Comparison of ENCODE assay signal across 8 cellular contexts in the genomic region with DNA sequence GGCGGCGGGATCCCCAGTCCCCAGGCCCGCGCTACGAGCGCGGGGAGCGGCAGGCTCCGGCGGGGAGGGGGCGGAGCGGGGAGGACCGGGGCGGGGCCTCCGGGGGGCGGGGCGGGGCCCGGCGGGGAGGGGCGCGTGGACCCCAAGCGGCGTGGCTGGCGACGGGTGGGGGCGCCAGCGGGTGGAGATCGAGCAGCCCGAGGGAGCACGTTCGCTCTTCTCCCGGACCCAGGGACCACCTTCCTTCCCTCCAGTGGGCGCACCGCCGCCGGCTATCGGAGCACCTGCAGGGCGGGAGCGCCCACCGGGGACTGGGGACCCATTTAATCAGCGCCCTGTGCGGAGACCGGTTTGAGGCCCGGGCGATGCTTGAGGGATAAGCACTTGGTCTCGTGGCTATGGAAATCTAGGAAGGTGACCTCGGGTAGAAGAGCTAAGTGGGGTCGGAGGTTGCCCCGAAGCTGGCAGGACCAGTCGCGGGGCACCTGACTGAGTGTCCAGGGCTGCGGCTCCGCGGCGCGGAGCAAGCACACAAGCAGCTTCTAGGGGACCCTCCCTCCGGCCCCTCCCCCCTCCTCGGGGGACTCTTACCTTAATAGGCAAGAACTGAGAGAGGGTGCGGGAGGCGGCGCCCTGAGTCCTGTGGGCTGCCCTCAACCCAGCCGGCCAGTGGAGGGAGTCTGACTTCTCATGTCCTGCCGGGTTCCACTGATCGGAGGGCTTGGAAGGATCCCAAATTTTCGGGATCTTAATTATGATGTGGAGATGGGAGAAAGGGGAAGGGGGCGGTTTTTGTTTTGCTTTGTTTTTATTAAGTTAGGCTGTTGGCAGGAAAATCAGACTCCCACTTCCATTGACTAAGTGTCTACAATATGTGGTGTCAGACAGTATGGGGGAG. TPM values are rescaled to one million over a fixed set of nuclear protein-coding genes. Genes with fewer than 3 reads are reported as not detected.
A peak's percentile ranks its signal among the peaks of the same experiment; 100 is the strongest.
DNase-seq lines count a peak whose midpoint lies in the region; ATAC-seq, FAIRE-seq and TF ChIP-seq lines count a peak whose summit lies in the region.

A gene (minus strand): TSS at position 61 of the 898 bp plus-strand sequence. CDS start 71 bp downstream, outside the sequence.

- peak within 1 kb of the TSS; percentile 62 to 76 for H3K27ac ChIP-seq in breast epithelium
- no peak within 1 kb of the TSS for H3K27ac ChIP-seq in keratinocyte (ENCODE audit: control insufficient read depth, insufficient read depth, low read length)

- H3K36me3 ChIP-seq in breast epithelium (no peaks in the 10 kb centered on the region), keratinocyte (ENCODE audit: control insufficient read depth in 2 of 2, extremely low read depth in 1 of 2, insufficient read depth in 2 of 2, low read length in 2 of 2) (no peaks in the 10 kb centered on the region)

- TF ChIP-seq POLR2A in breast epithelium (IDR thresholded peaks at IDR 0.05): no peak

- H3K9ac ChIP-seq in keratinocyte (ENCODE audit: control insufficient read depth, extremely low read depth, insufficient read depth, low read length): peak within 1 kb of the TSS; percentile 10

- H3K4me3 ChIP-seq in breast epithelium (peak within 1 kb of the TSS; percentile 50 to 73 (median 65)), keratinocyte (ENCODE audit: control insufficient read depth in 2 of 3, extremely low read depth in 1 of 3, insufficient read depth in 2 of 3, low read depth in 1 of 3, low read length in 3 of 3) (peak within 1 kb of the TSS; percentile 43 to 72 (median 58))

- peak within 1 kb of the TSS; percentile 78 for H3K4me2 ChIP-seq in keratinocyte (ENCODE audit: control insufficient read depth, extremely low read depth, insufficient read depth, low read depth, low read length)

- intact Hi-C loops in breast epithelium (cut with DNase I; ENCODE audit: low total_unique reads): no loop called here

- TF ChIP-seq CTCF in breast epithelium (IDR thresholded peaks at IDR 0.05) (peak in 1 of 3 donors; percentile 29), keratinocyte (optimal IDR thresholded peaks at IDR 0.05 in 1 of 3, IDR thresholded peaks at IDR 0.05 in 1 of 3, conservative IDR thresholded peaks at IDR 0.05 in 1 of 3; ENCODE audit: extremely low read depth in 1 of 3, insufficient read depth in 2 of 3, low read length in 3 of 3) (no peak)

- no peak for FAIRE-seq in keratinocyte (lab: Jason Lieb, UNC)

- no peaks in the 10 kb centered on the region for H4K20me1 ChIP-seq in keratinocyte (ENCODE audit: control insufficient read depth, extremely low read depth, insufficient read depth, low read length)

- H3K27me3 ChIP-seq in breast epithelium (no peaks in the 10 kb centered on the region), keratinocyte (ENCODE audit: control insufficient read depth, extremely low read depth, insufficient read depth, low read length) (peaks cover 7% of the 10 kb centered on the region)

- ATAC-seq in GM21786 (IDR thresholded peaks at IDR 0.05; ENCODE audit: unreplicated experiment): no peak

- no peaks in the 10 kb centered on the region for H3K9me1 ChIP-seq in keratinocyte (ENCODE audit: control insufficient read depth, extremely low read depth, insufficient read depth, low read length)

- H2AFZ ChIP-seq in keratinocyte (ENCODE audit: control insufficient read depth, low read length): peak within 1 kb of the TSS; percentile 69

- no peaks in the 10 kb centered on the region for H3K4me1 ChIP-seq in breast epithelium
- H3K4me1 ChIP-seq in keratinocyte (ENCODE audit: control insufficient read depth, extremely low read depth, insufficient read depth, low read length): peaks cover 9% of the 10 kb centered on the region

- DNase-seq in NCI-H146 (lab: John Stamatoyannopoulos, UW): peak; percentile 45
- DNase-seq in NCI-H146 treated with DMSO at 0.1 percent for 48 hours (lab: John Stamatoyannopoulos, UW; ENCODE audit: unreplicated experiment): no peak
- DNase-seq in T1000 (lab: John Stamatoyannopoulos, UW): peak; percentile 39
- DNase-seq in breast epithelium (ENCODE audit: low spot score in 2 of 2): peak; percentile 60 to 89
- DNase-seq in keratinocyte (ENCODE audit: low read depth, low spot score): no peak
- DNase-seq in stimulated activated CD4-positive, alpha-beta T cell treated with anti-CD3 and anti-CD28 coated beads, Interleukin-1b, Interleukin-23, amount 100 ng/mL, for 1 hour (ENCODE audit: low read depth in 2 of 2): peak; percentile 18 to 20
- DNase-seq in superior temporal gyrus (ENCODE audit: extremely low spot score): no peak

- H3K9me3 ChIP-seq in breast epithelium: no peaks in the 10 kb centered on the region
- H3K9me3 ChIP-seq in keratinocyte (ENCODE audit: control insufficient read depth, low read depth, low read length): no peaks in the 10 kb centered on the region

- H3K79me2 ChIP-seq in keratinocyte (ENCODE audit: control insufficient read depth, insufficient read depth, low read length): no peaks in the 10 kb centered on the region

- dilution Hi-C loops in keratinocyte (cut with MboI; ENCODE audit: extremely low pct_ligation_motif_present, low sequenced_read_pairs): no loop called here

RNA-seq across cellular contexts. Expression of the gene that starts here (rescaled TPM):
- 1 to 10 TPM; 2.6 to 9.7 (median 3.7) TPM for total RNA-seq in breast epithelium
- 0.26 to 1.1 TPM (median 0.37 TPM) in 3 replicates for polyA plus RNA-seq in keratinocyte
- polyA plus RNA-seq in keratinocyte (2011; ENCODE audit: low read depth): 0.07 TPM
- polyA plus RNA-seq in keratinocyte (2011; cell fraction: cytosol; rRNA removed): 0.34 and 0.35 TPM in 2 replicates
- polyA plus RNA-seq in keratinocyte (2011; cell fraction: nucleus; rRNA removed): 0.47 and 0.52 TPM in 2 replicates
- 0.40 TPM in 1 of 2 replicates, not detected in the other for polyA plus RNA-seq in keratinocyte (2012; ENCODE audit: low replicate concordance)
- polyA minus RNA-seq in keratinocyte: not detected in 3 replicates
- not detected for polyA minus RNA-seq in keratinocyte (2011; cell fraction: cytosol; rRNA and poly(A)+ RNA removed)
- polyA minus RNA-seq in keratinocyte (2011; cell fraction: nucleus; rRNA and poly(A)+ RNA removed): 0.54 TPM in 1 of 2 replicates, not detected in the other

Comparison
In these comparisons a context has a peak if more than half of its experiments do, and no peak if none do; other contexts are left out.
1. DNase-seq: peak in NCI-H146 (single experiment), T1000 (single experiment), breast epithelium (2 of 2) and stimulated activated CD4-positive, alpha-beta T cell treated with anti-CD3 and anti-CD28 coated beads, Interleukin-1b, Interleukin-23, amount 100 ng/mL, for 1 hour (2 of 2); none in NCI-H146 treated with DMSO at 0.1 percent for 48 hours (single experiment), keratinocyte (single experiment) and superior temporal gyrus (single experiment).